Comparison of ENCODE assay signal across 8 cellular contexts in genomic region chr7:143620053-143620452, GRCh38. TPM values are rescaled to one million over a fixed set of nuclear protein-coding genes. Genes with fewer than 3 reads are reported as not detected.
DNase-seq lines count a peak whose midpoint lies in the region; ATAC-seq, FAIRE-seq and TF ChIP-seq lines count a peak whose summit lies in the region.
"Not testable (repeated sequence)": the region's sequence is repeated elsewhere in the genome, so short reads cannot be mapped to it uniquely, and the experiment has no call there.

No MANE protein-coding gene starts in this region.

- TF ChIP-seq RAD21 in A549 (conservative IDR thresholded peaks at IDR 0.05 in 1 of 2, IDR thresholded peaks at IDR 0.05 in 1 of 2): not testable (repeated sequence)

- CTCF ChIA-PET in A549 (lab: Yijun Ruan, JAX); activated CD8-positive, alpha-beta T cell treated with anti-CD3 and anti-CD28 coated beads, Interleukin-2, amount 10 ng/mL, durations not matched to agents 7 days and 5 days (lab: Charles Lee): not testable (repeated sequence)

- POLR2A ChIA-PET in A549 (lab: Yijun Ruan, JAX); activated CD8-positive, alpha-beta T cell treated with anti-CD3 and anti-CD28 coated beads, Interleukin-2, amount 10 ng/mL, durations not matched to agents 7 days and 5 days (lab: Charles Lee): not testable (repeated sequence)

- H3K27me3 ChIP-seq in esophagus muscularis mucosa: not testable (repeated sequence)

- not testable (repeated sequence) for H3K36me3 ChIP-seq in esophagus muscularis mucosa

- not testable (repeated sequence) for H3K27me3 Mint-ChIP-seq in activated CD8-positive, alpha-beta T cell treated with anti-CD3 and anti-CD28 coated beads, Interleukin-2, amount 10 ng/mL, durations not matched to agents 7 days and 5 days (ENCODE audit: low read depth); natural killer cell (ENCODE audit: low read depth in 2 of 2)

- H3K27ac ChIP-seq in A549: not testable (repeated sequence)
- peak overlapping the region in 1 of 4 donors; percentile 55 for H3K27ac ChIP-seq in esophagus muscularis mucosa (replicated peaks in 1 of 4)

- peak; percentile 62 to 68 for ATAC-seq in A549
- peak; percentile 18 for ATAC-seq in GM18858 (IDR thresholded peaks at IDR 0.05; ENCODE audit: unreplicated experiment)
- ATAC-seq in GM21390 (IDR thresholded peaks at IDR 0.05; ENCODE audit: unreplicated experiment): peak; percentile 18
- ATAC-seq in HG02852 (IDR thresholded peaks at IDR 0.05; ENCODE audit: unreplicated experiment): peak; percentile 22
- peak; percentile 24 for ATAC-seq in HG03432 (IDR thresholded peaks at IDR 0.05; ENCODE audit: unreplicated experiment)
- peak; percentile 31 for ATAC-seq in activated CD8-positive, alpha-beta T cell treated with anti-CD3 and anti-CD28 coated beads, Interleukin-2, amount 10 ng/mL, durations not matched to agents 7 days and 5 days
- ATAC-seq in natural killer cell: peak; percentile 40 to 67 (median 49)

- TF ChIP-seq EP300 in A549 (IDR thresholded peaks at IDR 0.05); esophagus muscularis mucosa (IDR thresholded peaks at IDR 0.05): not testable (repeated sequence)

- H3K4me3 Mint-ChIP-seq in activated CD8-positive, alpha-beta T cell treated with anti-CD3 and anti-CD28 coated beads, Interleukin-2, amount 10 ng/mL, durations not matched to agents 7 days and 5 days; natural killer cell: not testable (repeated sequence)

- H3K4me2 ChIP-seq in A549: not testable (repeated sequence)

- H3K9me3 Mint-ChIP-seq in activated CD8-positive, alpha-beta T cell treated with anti-CD3 and anti-CD28 coated beads, Interleukin-2, amount 10 ng/mL, durations not matched to agents 7 days and 5 days (ENCODE audit: insufficient read depth); natural killer cell: not testable (repeated sequence)

- not testable (repeated sequence) for H3K27ac Mint-ChIP-seq in activated CD8-positive, alpha-beta T cell treated with anti-CD3 and anti-CD28 coated beads, Interleukin-2, amount 10 ng/mL, durations not matched to agents 7 days and 5 days; natural killer cell

- not testable (repeated sequence) for H3K4me1 Mint-ChIP-seq in activated CD8-positive, alpha-beta T cell treated with anti-CD3 and anti-CD28 coated beads, Interleukin-2, amount 10 ng/mL, durations not matched to agents 7 days and 5 days (ENCODE audit: low read depth); natural killer cell

- not testable (repeated sequence) for TF ChIP-seq CTCF in A549 (IDR thresholded peaks at IDR 0.05); natural killer cell (IDR thresholded peaks at IDR 0.05)
- TF ChIP-seq CTCF in esophagus muscularis mucosa (IDR thresholded peaks at IDR 0.05): peak in 2 of 3 experiments; percentile 34 to 38

- not testable (repeated sequence) for H3K4me3 ChIP-seq in A549
- peak overlapping the region in 1 of 4 donors; percentile 33 for H3K4me3 ChIP-seq in esophagus muscularis mucosa

- H3K9me3 ChIP-seq in A549, esophagus muscularis mucosa: not testable (repeated sequence)

- not testable (repeated sequence) for TF ChIP-seq POLR2A in A549 (IDR thresholded peaks at IDR 0.05; ENCODE audit: low read length); esophagus muscularis mucosa (IDR thresholded peaks at IDR 0.05; ENCODE audit: low read depth)

- no CpG with 5 or more reads among the region's 23 CpGs for WGBS in A549 (ENCODE audit: missing lambda C conversion rate)
- WGBS in esophagus muscularis mucosa: no CpG with 5 or more reads among the region's 23 CpGs

- H3K4me1 ChIP-seq in A549, esophagus muscularis mucosa: not testable (repeated sequence)

- not testable (repeated sequence) for DNase-seq in A549 (ENCODE audit: low read depth in 1 of 2, low spot score in 1 of 2); activated CD8-positive, alpha-beta T cell treated with anti-CD3 and anti-CD28 coated beads, Interleukin-2, amount 10 ng/mL, durations not matched to agents 7 days and 5 days; esophagus muscularis mucosa (ENCODE audit: extremely low spot score); natural killer cell

- H3K36me3 Mint-ChIP-seq in activated CD8-positive, alpha-beta T cell treated with anti-CD3 and anti-CD28 coated beads, Interleukin-2, amount 10 ng/mL, durations not matched to agents 7 days and 5 days (ENCODE audit: low read depth); natural killer cell: not testable (repeated sequence)

- intact Hi-C loops in esophagus muscularis mucosa (cut with DNase I); natural killer cell (cut with micrococcal nuclease): not testable (repeated sequence)

- FAIRE-seq in A549 (lab: Jason Lieb, UNC): not testable (repeated sequence)

RNA-seq across cellular contexts. Expression of gene TCAF2, which starts 0.7 kb away (rescaled TPM):
- polyA plus RNA-seq in A549 (2011; rRNA removed) (0.18 and 0.19 TPM in 2 replicates), A549 (2017; fragmentation: RNase III; extraction: RNeasy Plus Mini Kit Qiagen cat#74134 plus additional on column Dnase treatment) (0.06 to 0.11 TPM (median 0.08 TPM) in 3 replicates)
- 0.05 and 0.07 TPM in 2 replicates for polyA plus RNA-seq in A549 (2012; cell fraction: cytosol; rRNA removed)
- 0.10 and 0.11 TPM in 2 replicates for polyA plus RNA-seq in A549 (2012; cell fraction: nucleus; rRNA removed)
- 0.24 and 0.58 TPM in 2 replicates for polyA minus RNA-seq in A549 (2011; rRNA and poly(A)+ RNA removed)
- 10 to 100 TPM; 14.1 to 15.2 TPM for total RNA-seq in activated CD8-positive, alpha-beta T cell treated with anti-CD3 and anti-CD28 coated beads, Interleukin-2, amount 10 ng/mL, durations not matched to agents 7 days and 5 days
- total RNA-seq in esophagus muscularis mucosa (1 to 10 TPM in 3 of 4 donors, under 1 TPM in 1; 0.83 to 4.0 (median 1.6) TPM), natural killer cell (10 to 100 TPM in 1 of 3 donors, 1 to 10 TPM in 2; 8.0 to 10.4 (median 8.7) TPM)

RNA-seq across cellular contexts. Expression of gene CTAGE15, which starts 48.5 kb away (rescaled TPM):
- not detected in 2 replicates for polyA plus RNA-seq in A549 (2011; rRNA removed)
- polyA plus RNA-seq in A549 (2012; cell fraction: cytosol; rRNA removed): not detected in 2 replicates
- polyA plus RNA-seq in A549 (2012; cell fraction: nucleus; rRNA removed): not detected in 2 replicates
- polyA plus RNA-seq in A549 (2017; fragmentation: RNase III; extraction: RNeasy Plus Mini Kit Qiagen cat#74134 plus additional on column Dnase treatment): not detected in 3 replicates
- polyA minus RNA-seq in A549 (2011; rRNA and poly(A)+ RNA removed): 0.08 and 0.10 TPM in 2 replicates
- under 1 TPM; 0.42 to 0.87 TPM for total RNA-seq in activated CD8-positive, alpha-beta T cell treated with anti-CD3 and anti-CD28 coated beads, Interleukin-2, amount 10 ng/mL, durations not matched to agents 7 days and 5 days
- under 1 TPM in 1 of 4 donors, not detected in 3; 0.34 TPM for total RNA-seq in esophagus muscularis mucosa
- total RNA-seq in natural killer cell: under 1 TPM in 2 of 3 donors, not detected in 1; 0.39 to 0.42 TPM
